2 cellular contexts compared by ENCODE assay signal in genomic region chr22:17331690-17332089, GRCh38.
TF ChIP-seq lines count a peak whose summit lies in the region.

No MANE protein-coding gene starts in this region.

TF ChIP-seq in liver, 16 proteins besides CTCF, POLR2A, EP300 and RAD21:
- peak; percentile 41 for TF ChIP-seq FOXA1 (IDR thresholded peaks at IDR 0.05)
- TF ChIP-seq HNF4A (conservative IDR thresholded peaks at IDR 0.05): peak; percentile 54 to 80
- TF ChIP-seq EGR1 (IDR thresholded peaks at IDR 0.05; ENCODE audit: low read depth in 2 of 2): peak in 1 of 2 donors; percentile 33
- TF ChIP-seq NR2F2 (IDR thresholded peaks at IDR 0.05): peak; percentile 24
- TF ChIP-seq, protein P1, sequence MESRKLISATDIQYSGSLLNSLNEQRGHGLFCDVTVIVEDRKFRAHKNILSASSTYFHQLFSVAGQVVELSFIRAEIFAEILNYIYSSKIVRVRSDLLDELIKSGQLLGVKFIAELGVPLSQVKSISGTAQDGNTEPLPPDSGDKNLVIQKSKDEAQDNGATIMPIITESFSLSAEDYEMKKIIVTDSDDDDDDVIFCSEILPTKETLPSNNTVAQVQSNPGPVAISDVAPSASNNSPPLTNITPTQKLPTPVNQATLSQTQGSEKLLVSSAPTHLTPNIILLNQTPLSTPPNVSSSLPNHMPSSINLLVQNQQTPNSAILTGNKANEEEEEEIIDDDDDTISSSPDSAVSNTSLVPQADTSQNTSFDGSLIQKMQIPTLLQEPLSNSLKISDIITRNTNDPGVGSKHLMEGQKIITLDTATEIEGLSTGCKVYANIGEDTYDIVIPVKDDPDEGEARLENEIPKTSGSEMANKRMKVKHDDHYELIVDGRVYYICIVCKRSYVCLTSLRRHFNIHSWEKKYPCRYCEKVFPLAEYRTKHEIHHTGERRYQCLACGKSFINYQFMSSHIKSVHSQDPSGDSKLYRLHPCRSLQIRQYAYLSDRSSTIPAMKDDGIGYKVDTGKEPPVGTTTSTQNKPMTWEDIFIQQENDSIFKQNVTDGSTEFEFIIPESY (IDR thresholded peaks at IDR 0.05): peak; percentile 65
- peak; percentile 29 for TF ChIP-seq FOXA2 (IDR thresholded peaks at IDR 0.05)
- TF ChIP-seq, protein P2, sequence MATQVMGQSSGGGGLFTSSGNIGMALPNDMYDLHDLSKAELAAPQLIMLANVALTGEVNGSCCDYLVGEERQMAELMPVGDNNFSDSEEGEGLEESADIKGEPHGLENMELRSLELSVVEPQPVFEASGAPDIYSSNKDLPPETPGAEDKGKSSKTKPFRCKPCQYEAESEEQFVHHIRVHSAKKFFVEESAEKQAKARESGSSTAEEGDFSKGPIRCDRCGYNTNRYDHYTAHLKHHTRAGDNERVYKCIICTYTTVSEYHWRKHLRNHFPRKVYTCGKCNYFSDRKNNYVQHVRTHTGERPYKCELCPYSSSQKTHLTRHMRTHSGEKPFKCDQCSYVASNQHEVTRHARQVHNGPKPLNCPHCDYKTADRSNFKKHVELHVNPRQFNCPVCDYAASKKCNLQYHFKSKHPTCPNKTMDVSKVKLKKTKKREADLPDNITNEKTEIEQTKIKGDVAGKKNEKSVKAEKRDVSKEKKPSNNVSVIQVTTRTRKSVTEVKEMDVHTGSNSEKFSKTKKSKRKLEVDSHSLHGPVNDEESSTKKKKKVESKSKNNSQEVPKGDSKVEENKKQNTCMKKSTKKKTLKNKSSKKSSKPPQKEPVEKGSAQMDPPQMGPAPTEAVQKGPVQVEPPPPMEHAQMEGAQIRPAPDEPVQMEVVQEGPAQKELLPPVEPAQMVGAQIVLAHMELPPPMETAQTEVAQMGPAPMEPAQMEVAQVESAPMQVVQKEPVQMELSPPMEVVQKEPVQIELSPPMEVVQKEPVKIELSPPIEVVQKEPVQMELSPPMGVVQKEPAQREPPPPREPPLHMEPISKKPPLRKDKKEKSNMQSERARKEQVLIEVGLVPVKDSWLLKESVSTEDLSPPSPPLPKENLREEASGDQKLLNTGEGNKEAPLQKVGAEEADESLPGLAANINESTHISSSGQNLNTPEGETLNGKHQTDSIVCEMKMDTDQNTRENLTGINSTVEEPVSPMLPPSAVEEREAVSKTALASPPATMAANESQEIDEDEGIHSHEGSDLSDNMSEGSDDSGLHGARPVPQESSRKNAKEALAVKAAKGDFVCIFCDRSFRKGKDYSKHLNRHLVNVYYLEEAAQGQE (IDR thresholded peaks at IDR 0.05): peak; percentile 66
- peak; percentile 40 to 80 for TF ChIP-seq JUND (IDR thresholded peaks at IDR 0.05)
- TF ChIP-seq, protein P3, sequence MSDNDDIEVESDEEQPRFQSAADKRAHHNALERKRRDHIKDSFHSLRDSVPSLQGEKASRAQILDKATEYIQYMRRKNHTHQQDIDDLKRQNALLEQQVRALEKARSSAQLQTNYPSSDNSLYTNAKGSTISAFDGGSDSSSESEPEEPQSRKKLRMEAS (IDR thresholded peaks at IDR 0.05): peak; percentile 46
- no peak for TF ChIP-seq GABPA (IDR thresholded peaks at IDR 0.05 in 1 of 2, conservative IDR thresholded peaks at IDR 0.05 in 1 of 2)
- peak; percentile 91 to 95 for TF ChIP-seq RXRA (IDR thresholded peaks at IDR 0.05)
- no peak for TF ChIP-seq HNF4G (IDR thresholded peaks at IDR 0.05)
- peak; percentile 87 for TF ChIP-seq ATF3 (IDR thresholded peaks at IDR 0.05)
- TF ChIP-seq SP1 (IDR thresholded peaks at IDR 0.05): peak; percentile 73
- TF ChIP-seq TAF1 (conservative IDR thresholded peaks at IDR 0.05): no peak
- peak; percentile 44 for TF ChIP-seq YY1 (IDR thresholded peaks at IDR 0.05)

TF ChIP-seq in HepG2, 621 proteins besides CTCF, POLR2A, EP300 and RAD21:
- TF ChIP-seq NCOA2 (CRISPR knock-in tag; IDR thresholded peaks at IDR 0.05): no peak
- no peak for TF ChIP-seq ZNF773 (CRISPR knock-in tag; IDR thresholded peaks at IDR 0.05; ENCODE audit: borderline replicate concordance)
- no peak for TF ChIP-seq SNAPC2 (CRISPR knock-in tag; IDR thresholded peaks at IDR 0.05)
- no peak for TF ChIP-seq ATF5 (CRISPR knock-in tag; IDR thresholded peaks at IDR 0.05; ENCODE audit: low read depth)
- TF ChIP-seq PTBP1 (IDR thresholded peaks at IDR 0.05; ENCODE audit: low read depth, low read length, poor library complexity, severe bottlenecking): no peak
- no peak for TF ChIP-seq SMARCE1 (IDR thresholded peaks at IDR 0.05; ENCODE audit: borderline replicate concordance)
- TF ChIP-seq KDM5B (CRISPR knock-in tag; IDR thresholded peaks at IDR 0.05; ENCODE audit: borderline replicate concordance): no peak
- TF ChIP-seq BATF2 (CRISPR knock-in tag; IDR thresholded peaks at IDR 0.05): no peak
- no peak for TF ChIP-seq FOXK1 (CRISPR knock-in tag; IDR thresholded peaks at IDR 0.05; ENCODE audit: borderline replicate concordance, low read depth)
- TF ChIP-seq MAF1 (CRISPR knock-in tag; IDR thresholded peaks at IDR 0.05; ENCODE audit: borderline replicate concordance): no peak
- no peak for TF ChIP-seq ZNF781 (CRISPR knock-in tag; IDR thresholded peaks at IDR 0.05; ENCODE audit: borderline replicate concordance, not compliant biosample characterization)
- TF ChIP-seq ZNF530 (CRISPR knock-in tag; IDR thresholded peaks at IDR 0.05; ENCODE audit: low read depth): no peak
- TF ChIP-seq ZNF83 (CRISPR knock-in tag; IDR thresholded peaks at IDR 0.05; ENCODE audit: borderline replicate concordance): no peak
- TF ChIP-seq SIX1 (CRISPR knock-in tag; IDR thresholded peaks at IDR 0.05; ENCODE audit: borderline replicate concordance): no peak
- TF ChIP-seq, protein P4, sequence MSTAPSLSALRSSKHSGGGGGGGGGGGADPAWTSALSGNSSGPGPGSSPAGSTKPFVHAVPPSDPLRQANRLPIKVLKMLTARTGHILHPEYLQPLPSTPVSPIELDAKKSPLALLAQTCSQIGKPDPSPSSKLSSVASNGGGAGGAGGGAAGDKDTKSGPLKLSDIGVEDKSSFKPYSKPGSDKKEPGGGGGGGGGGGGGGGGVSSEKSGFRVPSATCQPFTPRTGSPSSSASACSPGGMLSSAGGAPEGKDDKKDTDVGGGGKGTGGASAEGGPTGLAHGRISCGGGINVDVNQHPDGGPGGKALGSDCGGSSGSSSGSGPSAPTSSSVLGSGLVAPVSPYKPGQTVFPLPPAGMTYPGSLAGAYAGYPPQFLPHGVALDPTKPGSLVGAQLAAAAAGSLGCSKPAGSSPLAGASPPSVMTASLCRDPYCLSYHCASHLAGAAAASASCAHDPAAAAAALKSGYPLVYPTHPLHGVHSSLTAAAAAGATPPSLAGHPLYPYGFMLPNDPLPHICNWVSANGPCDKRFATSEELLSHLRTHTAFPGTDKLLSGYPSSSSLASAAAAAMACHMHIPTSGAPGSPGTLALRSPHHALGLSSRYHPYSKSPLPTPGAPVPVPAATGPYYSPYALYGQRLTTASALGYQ (CRISPR knock-in tag; IDR thresholded peaks at IDR 0.05): no peak
- no peak for TF ChIP-seq TIGD3 (CRISPR knock-in tag; IDR thresholded peaks at IDR 0.05; ENCODE audit: borderline replicate concordance)
- TF ChIP-seq FOSL1 (CRISPR knock-in tag; IDR thresholded peaks at IDR 0.05; ENCODE audit: borderline replicate concordance): no peak
- TF ChIP-seq ZBTB26 (CRISPR knock-in tag; IDR thresholded peaks at IDR 0.05; ENCODE audit: borderline replicate concordance): no peak
- TF ChIP-seq SKI (IDR thresholded peaks at IDR 0.05; ENCODE audit: partially characterized antibody): no peak
- no peak for TF ChIP-seq DNMT1 (CRISPR knock-in tag; IDR thresholded peaks at IDR 0.05)
